Comparison of ENCODE assay signal across 17 cellular contexts in genomic region chr3:155391104-155391503, GRCh38.
DNase-seq lines count a peak whose midpoint lies in the region; ATAC-seq and TF ChIP-seq lines count a peak whose summit lies in the region.
"Had no signal": no experiment of that assay in that cellular context is flagged by ENCODE, and none has a peak within 500 bp of the region (broad histone marks: within the 10 kb centered on the region; RNA-seq: fewer than 3 reads in every experiment).

No MANE protein-coding gene starts in this region.

- no peaks in the 10 kb centered on the region for H3K4me1 Mint-ChIP-seq in activated naive CD8-positive, alpha-beta T cell treated with anti-CD3 and anti-CD28 coated beads, Interleukin-2, amount 50 U/mL, for 24 hours

- H3K27me3 ChIP-seq in adipocyte (replicated peaks; ENCODE audit: control insufficient read depth, insufficient read depth, low read length) (no peaks in the 10 kb centered on the region), heart left ventricle (no peaks in the 10 kb centered on the region), gastrocnemius medialis (no peaks in the 10 kb centered on the region)
- H3K27me3 ChIP-seq: tibial nerve had no signal

- 69 to 83% (median 72%) methylated on average over 2 of the region's 2 CpGs for WGBS in heart left ventricle, 4 donors

- H3K4me3 Mint-ChIP-seq in activated naive CD8-positive, alpha-beta T cell treated with anti-CD3 and anti-CD28 coated beads, Interleukin-2, amount 50 U/mL, for 24 hours, result no peak overlapping the region
- H3K4me3 Mint-ChIP-seq: GM23338, WTC11 had no signal

- ATAC-seq in heart left ventricle, result peak in 2 of 4 donors; percentile 38 to 80
- ATAC-seq in gastrocnemius medialis, result peak; percentile 46 to 59
- ATAC-seq in activated naive CD8-positive, alpha-beta T cell treated with anti-CD3 and anti-CD28 coated beads, Interleukin-2, amount 50 U/mL, for 24 hours, result no peak
- no peak for ATAC-seq in GM18502 (IDR thresholded peaks at IDR 0.05; ENCODE audit: poor library complexity, unreplicated experiment)
- ATAC-seq: GM23338 had no signal

- peak overlapping the region; percentile 44 for H3K4me3 ChIP-seq in adipocyte (ENCODE audit: low read length)
- no peak overlapping the region for H3K4me3 ChIP-seq in heart left ventricle
- H3K4me3 ChIP-seq in gastrocnemius medialis, result no peak overlapping the region
- H3K4me3 ChIP-seq: GM23338, psoas muscle, tibial nerve had no signal

- peak overlapping the region; percentile 16 for H3K9ac ChIP-seq in adipocyte (ENCODE audit: low read length)

- peaks cover 28% of the 10 kb centered on the region for H3K4me1 ChIP-seq in adipocyte (ENCODE audit: control insufficient read depth, insufficient read depth, low read length)
- peaks cover 0 to 30% (median 12%) of the 10 kb centered on the region in 12 donors for H3K4me1 ChIP-seq in heart left ventricle
- H3K4me1 ChIP-seq in gastrocnemius medialis, result peaks cover 0 to 6% of the 10 kb centered on the region in 2 donors

- no peaks in the 10 kb centered on the region for H3K36me3 Mint-ChIP-seq in activated naive CD8-positive, alpha-beta T cell treated with anti-CD3 and anti-CD28 coated beads, Interleukin-2, amount 50 U/mL, for 24 hours (ENCODE audit: low read depth)

- intact Hi-C loops in heart left ventricle (cut with DNase I), result no loop called here
- intact Hi-C loops in gastrocnemius medialis (cut with DNase I; ENCODE audit: low total_unique reads), result no loop called here

- in situ Hi-C loops in gastrocnemius medialis (cut with MboI; ENCODE audit: low sequenced_read_pairs in 4 of 4), result no loop called here

- no peaks in the 10 kb centered on the region for H3K9me3 ChIP-seq in adipocyte (ENCODE audit: control insufficient read depth, low read length)
- H3K9me3 ChIP-seq in heart left ventricle, result peaks cover 0 to 6% (median 0%) of the 10 kb centered on the region in 12 donors
- H3K9me3 ChIP-seq in gastrocnemius medialis, result no peaks in the 10 kb centered on the region
- H3K9me3 ChIP-seq: psoas muscle had no signal

- TF ChIP-seq CTCF in heart left ventricle (IDR thresholded peaks at IDR 0.05), result no peak
- TF ChIP-seq CTCF in gastrocnemius medialis (IDR thresholded peaks at IDR 0.05 in 4 of 5, conservative IDR thresholded peaks at IDR 0.05 in 1 of 5), result no peak

- TF ChIP-seq POLR2A in heart left ventricle (IDR thresholded peaks at IDR 0.05) (no peak), gastrocnemius medialis (IDR thresholded peaks at IDR 0.05) (no peak)

- H3K27ac ChIP-seq in heart left ventricle (peak overlapping the region in 9 of 12 donors; percentile 14 to 75 (median 65)), gastrocnemius medialis (peak overlapping the region in 1 of 4 donors; percentile 18)
- H3K27ac ChIP-seq: psoas muscle had no signal

- DNase-seq in EL (peak; percentile 42), adipocyte (ENCODE audit: low read depth) (peak; percentile 93), heart left ventricle (no peak), gastrocnemius medialis (no peak), NCI-H82 (lab: John Stamatoyannopoulos, UW) (no peak), SW 1271 (lab: John Stamatoyannopoulos, UW) (no peak)
- DNase-seq in activated naive CD8-positive, alpha-beta T cell treated with anti-CD3 and anti-CD28 coated beads, Interleukin-2, amount 50 U/mL, for 24 hours, result no peak
- DNase-seq: activated gamma-delta T cell; effector CD8-positive, alpha-beta T cell; GDM1; NCI-H1105; NCI-H226 had no signal

- no peaks in the 10 kb centered on the region for H3K27me3 Mint-ChIP-seq in activated naive CD8-positive, alpha-beta T cell treated with anti-CD3 and anti-CD28 coated beads, Interleukin-2, amount 50 U/mL, for 24 hours

- peaks cover 3% of the 10 kb centered on the region for H3K9me3 Mint-ChIP-seq in activated naive CD8-positive, alpha-beta T cell treated with anti-CD3 and anti-CD28 coated beads, Interleukin-2, amount 50 U/mL, for 24 hours

- H3K36me3 ChIP-seq in adipocyte (ENCODE audit: control insufficient read depth, insufficient read depth, low read length, severe bottlenecking) (no peaks in the 10 kb centered on the region), heart left ventricle (no peaks in the 10 kb centered on the region), gastrocnemius medialis (no peaks in the 10 kb centered on the region)
- H3K36me3 ChIP-seq: tibial nerve had no signal

- no peak overlapping the region for H3K27ac Mint-ChIP-seq in activated naive CD8-positive, alpha-beta T cell treated with anti-CD3 and anti-CD28 coated beads, Interleukin-2, amount 50 U/mL, for 24 hours
- H3K27ac Mint-ChIP-seq: GM23338, WTC11 had no signal

Comparison
In these comparisons a context has a peak if more than half of its experiments do, and no peak if none do; other contexts are left out.
1. DNase-seq: peak in EL (single experiment) and adipocyte (single experiment); none in heart left ventricle (0 of 5), gastrocnemius medialis (0 of 2), activated naive CD8-positive, alpha-beta T cell treated with anti-CD3 and anti-CD28 coated beads, Interleukin-2, amount 50 U/mL, for 24 hours (single experiment), NCI-H82 (single experiment) and SW 1271 (0 of 2).
2. ATAC-seq: peak in gastrocnemius medialis (2 of 2); none in activated naive CD8-positive, alpha-beta T cell treated with anti-CD3 and anti-CD28 coated beads, Interleukin-2, amount 50 U/mL, for 24 hours (single experiment) and GM18502 (single experiment).